14 cellular contexts compared by ENCODE assay signal in genomic region chr4:78644063-78644691, GRCh38.
DNase-seq lines count a peak whose midpoint lies in the region; ATAC-seq, FAIRE-seq and TF ChIP-seq lines count a peak whose summit lies in the region.
"Had no signal": no experiment of that assay in that cellular context is flagged by ENCODE, and none has a peak within 500 bp of the region (broad histone marks: within the 10 kb centered on the region; RNA-seq: fewer than 3 reads in every experiment).

No MANE protein-coding gene starts in this region.

- dilution Hi-C loops in keratinocyte (cut with MboI; ENCODE audit: extremely low pct_ligation_motif_present, low sequenced_read_pairs), result no loop called here

- TF ChIP-seq POLR2A in HepG2 (IDR thresholded peaks at IDR 0.05; ENCODE audit: insufficient read depth in 1 of 2, low read depth in 2 of 2, low read length in 2 of 2) (no peak), right lobe of liver (IDR thresholded peaks at IDR 0.05) (no peak), K562 (conservative IDR thresholded peaks at IDR 0.05) (no peak)

- H4K20me1 ChIP-seq in HepG2 (ENCODE audit: insufficient read depth, low read length) (no peaks in the 10 kb centered on the region), K562 (replicated peaks; ENCODE audit: control insufficient read depth, insufficient read depth, low read length) (no peaks in the 10 kb centered on the region), keratinocyte (ENCODE audit: control insufficient read depth, extremely low read depth, insufficient read depth, low read length) (no peaks in the 10 kb centered on the region)

- in situ Hi-C loops in HepG2 (cut with HindIII; ENCODE audit: extremely low pct_ligation_motif_present, low pct_unique_long_range_greater_than_20kb) (no loop called here), K562 (cut with MboI) (no loop called here), HAP-1 (cut with MboI; ENCODE audit: low sequenced_read_pairs) (no loop called here)

- CTCF ChIA-PET in HepG2 (lab: Yijun Ruan, JAX; ENCODE audit: low intra/inter-chr PET ratio, low total read pairs) (interaction anchor here (2.7 kb wide), 1 partner anchor 220 kb away, joined by 15 read pairs; no protein-coding TSS in a partner anchor), K562 (lab: Yijun Ruan, JAX; ENCODE audit: low intra/inter-chr PET ratio) (interaction anchor here (1.4 kb wide), 1 partner anchor 220 kb away, joined by 3 read pairs; no protein-coding TSS in a partner anchor)

- H3K27ac ChIP-seq in HepG2 (ENCODE audit: extremely low read length, insufficient read depth, low read length), result no peak overlapping the region
- H3K27ac ChIP-seq in right lobe of liver, result no peak overlapping the region
- H3K27ac ChIP-seq in K562 (ENCODE audit: extremely low read depth, low read depth, low read length), result peak overlapping the region; percentile 3; the same call in 1 of the 3 replicates
- peak overlapping the region; percentile 96 for H3K27ac ChIP-seq in keratinocyte (ENCODE audit: control insufficient read depth, insufficient read depth, low read length)
- H3K27ac ChIP-seq: C4-2B had no signal

- TF ChIP-seq RAD21 in HepG2 (CRISPR knock-in tag; IDR thresholded peaks at IDR 0.05), result no peak
- no peak for TF ChIP-seq RAD21 in K562 (CRISPR knock-in tag; conservative IDR thresholded peaks at IDR 0.05 in 1 of 2, IDR thresholded peaks at IDR 0.05 in 1 of 2)

- H3K4me2 ChIP-seq in HepG2 (ENCODE audit: low read depth, low read length), result 0 out of 2 replicates have a peak overlapping the region, but pooled peaks have one; percentile 7
- no peak overlapping the region for H3K4me2 ChIP-seq in K562 (ENCODE audit: insufficient read depth, low read length)
- H3K4me2 ChIP-seq in keratinocyte (ENCODE audit: control insufficient read depth, extremely low read depth, insufficient read depth, low read depth, low read length), result peak overlapping the region; percentile 91

- H3K9ac ChIP-seq in HepG2 (ENCODE audit: insufficient read depth, low read depth, low read length), result no peak overlapping the region
- no peak overlapping the region for H3K9ac ChIP-seq in K562 (ENCODE audit: insufficient read depth in 1 of 2, low read depth in 2 of 2, low read length in 2 of 2)
- H3K9ac ChIP-seq in keratinocyte (ENCODE audit: control insufficient read depth, extremely low read depth, insufficient read depth, low read length), result no peak overlapping the region

- H3K36me3 ChIP-seq in HepG2 (replicated peaks in 1 of 2; ENCODE audit: control insufficient read depth in 1 of 2, insufficient read depth in 2 of 2, low read length in 2 of 2) (no peaks in the 10 kb centered on the region), right lobe of liver (no peaks in the 10 kb centered on the region), K562 (ENCODE audit: control insufficient read depth, insufficient read depth, low read length) (no peaks in the 10 kb centered on the region), keratinocyte (ENCODE audit: control insufficient read depth in 2 of 2, extremely low read depth in 1 of 2, insufficient read depth in 2 of 2, low read length in 2 of 2) (no peaks in the 10 kb centered on the region), HAP-1 (replicated peaks) (no peaks in the 10 kb centered on the region)

- TF ChIP-seq EP300 in HepG2 (IDR thresholded peaks at IDR 0.05; ENCODE audit: low read depth in 2 of 2, low read length in 2 of 2), result no peak
- no peak for TF ChIP-seq EP300 in HepG2 (CRISPR knock-in tag; IDR thresholded peaks at IDR 0.05; ENCODE audit: borderline replicate concordance)
- TF ChIP-seq EP300 in K562 (IDR thresholded peaks at IDR 0.05; ENCODE audit: low read length), result no peak

- H3K9me1 ChIP-seq in K562 (ENCODE audit: control insufficient read depth, insufficient read depth, low read length) (no peaks in the 10 kb centered on the region), keratinocyte (ENCODE audit: control insufficient read depth, extremely low read depth, insufficient read depth, low read length) (no peaks in the 10 kb centered on the region)

- intact Hi-C loops in HepG2 (cut with micrococcal nuclease; ENCODE audit: unreplicated experiment), result loop anchor here (1.0 kb wide), 1 partner anchor 220 kb away; no protein-coding TSS in a partner anchor
- intact Hi-C loops in right lobe of liver (cut with DNase I), result no loop called here
- intact Hi-C loops in K562 (cut with micrococcal nuclease), result loop anchor here (2.0 kb wide), 1 partner anchor 77 kb away; no protein-coding TSS in a partner anchor

- ATAC-seq in HepG2 (no peak), right lobe of liver (no peak), K562 (no peak), HG03442 (IDR thresholded peaks at IDR 0.05; ENCODE audit: unreplicated experiment) (no peak), GM19397 (IDR thresholded peaks at IDR 0.05; ENCODE audit: unreplicated experiment) (no peak)

- H2AFZ ChIP-seq in HepG2 (ENCODE audit: low read length) (no peak overlapping the region), K562 (ENCODE audit: low read depth, low read length) (no peak overlapping the region; the same call in 1 of the 2 replicates), keratinocyte (ENCODE audit: control insufficient read depth, low read length) (peak overlapping the region; percentile 18)

- no TSS peak for BruUV-seq in HepG2 (replicated peaks; lab: Mats Ljungman, UMichigan)
- BruUV-seq in K562 (replicated peaks; lab: Mats Ljungman, UMichigan), result no TSS peak

- FAIRE-seq in HepG2 (lab: Jason Lieb, UNC), result no peak
- FAIRE-seq in K562 (lab: Jason Lieb, UNC), result no peak
- FAIRE-seq in keratinocyte (lab: Jason Lieb, UNC), result no peak

- H3K4me1 ChIP-seq in HepG2 (ENCODE audit: insufficient read depth, low read length) (peaks cover 9% of the 10 kb centered on the region), right lobe of liver (peaks cover 0 to 5% (median 0%) of the 10 kb centered on the region in 4 donors), K562 (replicated peaks in 1 of 2; ENCODE audit: control insufficient read depth in 2 of 2, insufficient read depth in 2 of 2, low read length in 2 of 2) (peaks cover 26 to 45% of the 10 kb centered on the region in 2 experiments), keratinocyte (ENCODE audit: control insufficient read depth, extremely low read depth, insufficient read depth, low read length) (peaks cover 22% of the 10 kb centered on the region), HAP-1 (no peaks in the 10 kb centered on the region)

- no peaks in the 10 kb centered on the region for H3K27me3 ChIP-seq in HepG2 (ENCODE audit: control insufficient read depth in 1 of 2, insufficient read depth in 2 of 2, low read length in 2 of 2)
- no peaks in the 10 kb centered on the region for H3K27me3 ChIP-seq in right lobe of liver
- H3K27me3 ChIP-seq in K562 (ENCODE audit: control insufficient read depth in 2 of 2, insufficient read depth in 2 of 2, low read length in 2 of 2), result no peaks in the 10 kb centered on the region
- H3K27me3 ChIP-seq in keratinocyte (ENCODE audit: control insufficient read depth, extremely low read depth, insufficient read depth, low read length), result no peaks in the 10 kb centered on the region
- peaks cover 3% of the 10 kb centered on the region; the same call in 1 of the 2 replicates for H3K27me3 ChIP-seq in HAP-1 (ENCODE audit: low read depth)

- POLR2A ChIA-PET in HepG2 (lab: Yijun Ruan, JAX), result interaction anchor here (0.6 kb wide), 1 partner anchor 132 kb away, joined by 4 read pairs; the partner anchor contains the start of gene BMP2K
- POLR2A ChIA-PET in K562 (lab: Yijun Ruan, JAX), result interaction anchor here (0.6 to 2.8 kb wide), 3 partner anchors 10 to 133 kb away, joined by 3 to 11 read pairs (median 4); no protein-coding TSS in a partner anchor

- H3K9me3 ChIP-seq in HepG2 (ENCODE audit: low read length), result no peaks in the 10 kb centered on the region
- no peaks in the 10 kb centered on the region for H3K9me3 ChIP-seq in right lobe of liver
- H3K9me3 ChIP-seq in K562 (replicated peaks; ENCODE audit: control insufficient read depth, insufficient read depth, low read depth, low read length), result no peaks in the 10 kb centered on the region
- no peaks in the 10 kb centered on the region for H3K9me3 ChIP-seq in keratinocyte (ENCODE audit: control insufficient read depth, low read depth, low read length)
- no peaks in the 10 kb centered on the region for H3K9me3 ChIP-seq in HAP-1

- H3K4me3 ChIP-seq in HepG2 (replicated peaks in 1 of 3; ENCODE audit: insufficient read depth in 1 of 3, low read depth in 2 of 3, low read length in 3 of 3), result no peak overlapping the region
- H3K4me3 ChIP-seq in right lobe of liver, result no peak overlapping the region
- H3K4me3 ChIP-seq in K562, result no peak overlapping the region
- H3K4me3 ChIP-seq in keratinocyte (ENCODE audit: control insufficient read depth in 2 of 3, extremely low read depth in 1 of 3, insufficient read depth in 2 of 3, low read depth in 1 of 3, low read length in 3 of 3), result no peak overlapping the region
- no peak overlapping the region for H3K4me3 ChIP-seq in HAP-1
- H3K4me3 ChIP-seq: GM12878, SK-N-MC had no signal

- H3K79me2 ChIP-seq in HepG2 (ENCODE audit: insufficient read depth, low read length), result no peaks in the 10 kb centered on the region
- no peaks in the 10 kb centered on the region for H3K79me2 ChIP-seq in K562 (ENCODE audit: control insufficient read depth, insufficient read depth, low read length)
- H3K79me2 ChIP-seq in keratinocyte (ENCODE audit: control insufficient read depth, insufficient read depth, low read length), result no peaks in the 10 kb centered on the region

- no peak for DNase-seq in HepG2 (ENCODE audit: low spot score)
- no peak for DNase-seq in right lobe of liver
- no peak for DNase-seq in K562 (ENCODE audit: extremely low read depth in 1 of 4, low spot score in 3 of 4)
- DNase-seq in keratinocyte (ENCODE audit: low read depth, low spot score), result no peak
- no peak for DNase-seq in HAP-1 (ENCODE audit: low spot score in 2 of 2)
- DNase-seq in KG1 (lab: John Stamatoyannopoulos, UW), result no peak
- DNase-seq: GOT3, NCI-H2029 treated with DMSO at 0.1 percent for 48 hours, NCI-H774 had no signal

- TF ChIP-seq CTCF in HepG2 (CRISPR knock-in tag; IDR thresholded peaks at IDR 0.05) (no peak), right lobe of liver (IDR thresholded peaks at IDR 0.05) (no peak), K562 (IDR thresholded peaks at IDR 0.05 in 2 of 3, conservative IDR thresholded peaks at IDR 0.05 in 1 of 3; ENCODE audit: insufficient read depth in 2 of 3, low read depth in 1 of 3, low read length in 3 of 3) (no peak), keratinocyte (optimal IDR thresholded peaks at IDR 0.05 in 1 of 3, IDR thresholded peaks at IDR 0.05 in 1 of 3, conservative IDR thresholded peaks at IDR 0.05 in 1 of 3; ENCODE audit: extremely low read depth in 1 of 3, insufficient read depth in 2 of 3, low read length in 3 of 3) (no peak)

TF ChIP-seq in HepG2, 621 proteins besides CTCF, POLR2A, EP300 and RAD21 (continues in another document):
- TF ChIP-seq ZNF432 (CRISPR knock-in tag; IDR thresholded peaks at IDR 0.05; ENCODE audit: borderline replicate concordance), result no peak
- no peak for TF ChIP-seq ZNF20 (CRISPR knock-in tag; IDR thresholded peaks at IDR 0.05)
- TF ChIP-seq MAFK (conservative IDR thresholded peaks at IDR 0.05 in 1 of 2, IDR thresholded peaks at IDR 0.05 in 1 of 2; ENCODE audit: low read length in 2 of 2), result peak; percentile 57 to 79; a peak in 2 of 4 replicates

TF ChIP-seq in K562, 482 proteins besides CTCF, POLR2A, EP300 and RAD21 (continues in another document):
- peak; percentile 85 for TF ChIP-seq C11orf30 (IDR thresholded peaks at IDR 0.05; ENCODE audit: low read depth)
- no peak for TF ChIP-seq RFX5 (IDR thresholded peaks at IDR 0.05; ENCODE audit: low read depth, low read length)
- TF ChIP-seq ZNF57 (CRISPR knock-in tag; IDR thresholded peaks at IDR 0.05), result no peak
- TF ChIP-seq ZNF316 (IDR thresholded peaks at IDR 0.05), result peak; percentile 93

Comparison
In these comparisons a context has a peak if more than half of its experiments do, and no peak if none do; other contexts are left out.
1. intact Hi-C loops: an anchor here in HepG2 (1.0 kb wide) and K562 (2.0 kb wide); none called in right lobe of liver.
2. H3K27ac ChIP-seq: peak in K562 (single experiment) and keratinocyte (single experiment); none in HepG2 (single experiment) and right lobe of liver (0 of 3).
3. Of the 241 proteins assayed by ChIP-seq in both HepG2 and K562: peak only in HepG2: ARID3A; only in K562: GABPA; in both: MAFF and MAFK; in neither: 236; mixed calls (peak in some experiments, not most) for 1.